10 cellular contexts compared by ENCODE assay signal in genomic region chr5:149938272-149938671, GRCh38. TPM values are rescaled to one million over a fixed set of nuclear protein-coding genes. Genes with fewer than 3 reads are reported as not detected.
DNase-seq lines count a peak whose midpoint lies in the region; TF ChIP-seq lines count a peak whose summit lies in the region.
"Had no signal": no experiment of that assay in that cellular context is flagged by ENCODE, and none has a peak within 500 bp of the region (broad histone marks: within the 10 kb centered on the region; RNA-seq: fewer than 3 reads in every experiment).

No MANE protein-coding gene starts in this region.

- H3K4me3 ChIP-seq in BE2C (ENCODE audit: low read depth, low read length), result no peak overlapping the region
- no peak overlapping the region for H3K4me3 ChIP-seq in NB4 (ENCODE audit: low read depth, low read length)
- no peak overlapping the region for H3K4me3 ChIP-seq in cardiac fibroblast (replicated peaks in 1 of 2; ENCODE audit: low read depth in 2 of 2, low read length in 2 of 2)
- H3K4me3 ChIP-seq: upper lobe of left lung had no signal

- no peak for TF ChIP-seq CTCF in BE2C (IDR thresholded peaks at IDR 0.05; ENCODE audit: low read depth, low read length)
- no peak for TF ChIP-seq CTCF in NB4 (IDR thresholded peaks at IDR 0.05; ENCODE audit: low read depth, low read length)
- no peak for TF ChIP-seq CTCF in cardiac fibroblast (IDR thresholded peaks at IDR 0.05; ENCODE audit: low read depth, low read length)
- TF ChIP-seq CTCF in GM13976 (IDR thresholded peaks at IDR 0.05; ENCODE audit: borderline replicate concordance, control extremely low read depth, extremely low read depth, insufficient read depth, missing control alignments), result no peak

- H3K36me3 ChIP-seq in BE2C, result no peaks in the 10 kb centered on the region
- H3K36me3 ChIP-seq: upper lobe of left lung had no signal

- intact Hi-C loops in posterior cingulate gyrus (cut with DNase I), result no loop called here

- no peaks in the 10 kb centered on the region for H3K4me1 ChIP-seq in BE2C

- in situ Hi-C loops in GM13976 (cut with MboI; ENCODE audit: low sequenced_read_pairs, unreplicated experiment), result no loop called here

- TF ChIP-seq POLR2A in NB4 (IDR thresholded peaks at IDR 0.05; ENCODE audit: extremely low read depth, insufficient read length), result no peak

- H3K27me3 ChIP-seq in BE2C, result no peaks in the 10 kb centered on the region
- H3K27me3 ChIP-seq: upper lobe of left lung had no signal

- no peaks in the 10 kb centered on the region for H3K9me3 ChIP-seq in BE2C
- H3K9me3 ChIP-seq: upper lobe of left lung had no signal

- peak; percentile 28 for DNase-seq in BE2C
- peak; percentile 52 for DNase-seq in NB4 (ENCODE audit: low read depth)
- DNase-seq in cardiac fibroblast (ENCODE audit: low read depth in 2 of 2), result peak; percentile 64 to 89
- DNase-seq in lung microvascular endothelial cell (ENCODE audit: low read depth in 2 of 2), result peak; percentile 43 to 88
- DNase-seq in AG20443 (ENCODE audit: low spot score), result no peak
- DNase-seq in cortex of kidney (lab: John Stamatoyannopoulos, UW), result no peak
- DNase-seq in posterior cingulate gyrus, result no peak
- no peak for DNase-seq in GM13976 (ENCODE audit: low spot score)

RNA-seq across cellular contexts. Expression of gene PDE6A, which starts 6.3 kb away (rescaled TPM):
- polyA plus RNA-seq in BE2C (2012; ENCODE audit: insufficient read depth, insufficient read length, low read depth), result 0.11 TPM
- under 0.01 TPM in 1 of 2 replicates, not detected in the other for total RNA-seq in lung microvascular endothelial cell
- total RNA-seq: upper lobe of left lung, WTC11 had no signal

RNA-seq across cellular contexts. Expression of gene SLC26A2, which starts 22.3 kb away (rescaled TPM):
- 4.6 TPM for polyA plus RNA-seq in BE2C (2012; ENCODE audit: insufficient read depth, insufficient read length, low read depth)
- total RNA-seq in lung microvascular endothelial cell, result 17.9 and 18.8 TPM in 2 replicates

Comparison
In these comparisons a context has a peak if more than half of its experiments do, and no peak if none do; other contexts are left out.
1. DNase-seq: peak in BE2C (single experiment), NB4 (single experiment), cardiac fibroblast (2 of 2) and lung microvascular endothelial cell (2 of 2); none in AG20443 (single experiment), cortex of kidney (single experiment), posterior cingulate gyrus (0 of 10) and GM13976 (single experiment).